ENCODE assay signal across 8 cellular contexts in the genomic region with DNA sequence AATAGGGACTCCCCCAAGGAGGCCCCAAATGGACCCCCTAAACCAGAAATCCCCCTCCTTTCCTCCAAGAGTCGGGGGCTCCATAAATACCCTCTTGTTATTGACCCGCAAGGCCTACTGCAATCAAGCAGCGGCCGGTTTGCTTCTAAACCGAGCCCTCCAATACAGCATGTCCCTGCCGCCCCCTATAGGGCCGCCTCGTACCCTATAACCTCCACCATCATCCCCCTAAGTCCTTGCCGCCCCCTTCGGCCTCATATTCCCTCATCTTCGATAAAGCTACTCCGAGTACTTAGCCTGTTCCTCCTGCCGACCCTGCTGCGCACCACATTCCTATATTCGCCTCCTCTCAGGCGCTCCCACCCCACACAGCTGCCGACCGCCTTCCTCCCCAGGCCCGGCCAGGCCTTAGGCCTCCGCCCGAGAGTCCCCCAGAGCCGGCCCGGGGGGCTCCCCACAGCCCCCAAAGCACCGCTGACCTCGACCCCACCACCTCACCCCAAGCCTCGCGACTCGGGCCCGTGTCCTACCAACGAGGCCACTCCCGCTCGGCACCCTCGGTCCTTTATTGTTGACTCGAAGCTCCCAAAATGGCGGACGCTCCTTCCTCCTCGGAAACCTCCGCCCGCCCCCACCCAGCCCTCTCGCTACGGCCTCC. TPM values are rescaled to one million over a fixed set of nuclear protein-coding genes. Genes with fewer than 3 reads are reported as not detected.
DNase-seq lines count a peak whose midpoint lies in the region; ATAC-seq, FAIRE-seq and TF ChIP-seq lines count a peak whose summit lies in the region.

No MANE protein-coding gene starts in this region.

- ATAC-seq in GM19035 (IDR thresholded peaks at IDR 0.05; ENCODE audit: unreplicated experiment): peak; percentile 28
- ATAC-seq in Panc1: peak; percentile 67
- ATAC-seq in thoracic aorta (ENCODE audit: insufficient number of reproducible peaks, low FRiP score, low read depth): peak; percentile 21

- peak; percentile 60 for DNase-seq in AG10803 (ENCODE audit: low read depth)
- peak; percentile 35 to 47 for DNase-seq in HL-60 (ENCODE audit: low read depth in 1 of 2, low spot score in 1 of 2)
- no peak for DNase-seq in Panc1 (ENCODE audit: low read depth, low spot score)
- peak; percentile 55 for DNase-seq in activated naive CD4-positive, alpha-beta T cell treated with Interleukin-2 at 50 U/mL for 16 hours
- DNase-seq in frontal cortex (ENCODE audit: low spot score in 2 of 2): peak; percentile 49 to 69
- DNase-seq in thoracic aorta (ENCODE audit: low spot score): no peak

- no peak for FAIRE-seq in frontal cortex (lab: Jason Lieb, UNC)

- TF ChIP-seq CTCF in AG10803 (conservative IDR thresholded peaks at IDR 0.05; ENCODE audit: low read length) (peak; percentile 54), HL-60 (IDR thresholded peaks at IDR 0.05; ENCODE audit: insufficient read depth, low read length) (peak; percentile 18), Panc1 (IDR thresholded peaks at IDR 0.05) (peak; percentile 70; the same call in 1 of the 2 replicates), thoracic aorta (IDR thresholded peaks at IDR 0.05) (peak; percentile 24)

- H3K4me1 ChIP-seq in Panc1 (ENCODE audit: control insufficient read depth, insufficient read depth, low read length) (peaks cover 32% of the 10 kb centered on the region), neuron (ENCODE audit: insufficient read depth, low read length) (peaks cover 20% of the 10 kb centered on the region), thoracic aorta (ENCODE audit: control insufficient read depth in 1 of 2, low read depth in 2 of 2) (peaks cover 28 to 43% of the 10 kb centered on the region in 2 donors)

- H2AFZ ChIP-seq in neuron (ENCODE audit: low read depth, low read length): peak overlapping the region; percentile 76

- H3K27me3 ChIP-seq in HL-60 (ENCODE audit: insufficient read depth, poor library complexity, severe bottlenecking): no peaks in the 10 kb centered on the region
- H3K27me3 ChIP-seq in Panc1 (ENCODE audit: control insufficient read depth, insufficient read depth, low read length): no peaks in the 10 kb centered on the region
- H3K27me3 ChIP-seq in neuron (ENCODE audit: insufficient read depth, low read length): no peaks in the 10 kb centered on the region
- H3K27me3 ChIP-seq in thoracic aorta (replicated peaks; ENCODE audit: insufficient read depth): no peaks in the 10 kb centered on the region

- BruUV-seq in Panc1 (replicated peaks; lab: Mats Ljungman, UMichigan): no TSS peak

- H3K4me3 ChIP-seq in AG10803 (ENCODE audit: low read length): peak overlapping the region; percentile 91
- H3K4me3 ChIP-seq in HL-60 (replicated peaks; ENCODE audit: insufficient read depth, low read length): peak overlapping the region; percentile 81
- peak overlapping the region; percentile 77 to 91 for H3K4me3 ChIP-seq in Panc1 (ENCODE audit: low read depth in 2 of 2, low read length in 2 of 2)
- peak overlapping the region; percentile 98 for H3K4me3 ChIP-seq in neuron (ENCODE audit: low read length)
- H3K4me3 ChIP-seq in thoracic aorta: peak overlapping the region; percentile 81

- H3K9me3 ChIP-seq in Panc1 (ENCODE audit: control insufficient read depth, insufficient read depth, low read depth, low read length): no peaks in the 10 kb centered on the region
- H3K9me3 ChIP-seq in neuron (ENCODE audit: low read length): no peaks in the 10 kb centered on the region
- no peaks in the 10 kb centered on the region for H3K9me3 ChIP-seq in thoracic aorta

- H3K27ac ChIP-seq in HL-60 (replicated peaks) (peak overlapping the region; percentile 97), Panc1 (ENCODE audit: low read length) (peak overlapping the region; percentile 98), thoracic aorta (peak overlapping the region; percentile 96)

- CTCF ChIA-PET in Panc1 (lab: Charles Lee): interaction anchor here (0.6 to 1.4 kb wide), 5 partner anchors 101 to 145 kb away, joined by 3 to 14 read pairs (median 5); partner anchors contain the start of gene BCL9L

- intact Hi-C loops in Panc1 (cut with micrococcal nuclease; ENCODE audit: unreplicated experiment): no loop called here

- POLR2A ChIA-PET in Panc1 (lab: Charles Lee): interaction anchor here (0.5 to 1.0 kb wide), 6 partner anchors 21 to 170 kb away, joined by 3 to 6 read pairs (median 4); no protein-coding TSS in a partner anchor

- H3K36me3 ChIP-seq in Panc1 (ENCODE audit: control insufficient read depth, insufficient read depth, low read length) (peaks cover 11% of the 10 kb centered on the region), neuron (ENCODE audit: insufficient read depth, low read length) (peaks cover 14% of the 10 kb centered on the region), thoracic aorta (no peaks in the 10 kb centered on the region)

- in situ Hi-C loops in Panc1 (cut with HindIII; ENCODE audit: low pct_unique_long_range_greater_than_20kb, low sequenced_read_pairs): loop anchor here (5.0 kb wide), 1 partner anchor 227 kb away; the partner anchor contains the start of genes RPS25 and TRAPPC4

RNA-seq across cellular contexts. Expression of gene DDX6, which starts 0.5 kb away (rescaled TPM):
- total RNA-seq in Panc1 (2021; ENCODE audit: unreplicated experiment) (155 TPM), frontal cortex (236 TPM), thoracic aorta (100 to 1,000 TPM in 1 of 2 donors, 10 to 100 TPM in 1; 77.2 to 161 TPM)
- polyA plus RNA-seq in Panc1 (2012; ENCODE audit: insufficient read length): 35.7 TPM

Comparison
In these comparisons a context has a peak if more than half of its experiments do, and no peak if none do; other contexts are left out.
1. DNase-seq: peak in AG10803 (single experiment), HL-60 (2 of 2), activated naive CD4-positive, alpha-beta T cell treated with Interleukin-2 at 50 U/mL for 16 hours (single experiment) and frontal cortex (2 of 2); none in Panc1 (single experiment) and thoracic aorta (single experiment).
2. CTCF ChIP-seq: peak in every context shown above with its lines; median percentile 70 in Panc1; 54 in AG10803; 24 in thoracic aorta; 18 in HL-60.
3. Peak in every context shown above with its lines, with median percentiles within 50 percentile points of each other: H3K4me3 ChIP-seq, ATAC-seq and H3K27ac ChIP-seq.